ENCODE assay signal across 17 cellular contexts in the genomic region with DNA sequence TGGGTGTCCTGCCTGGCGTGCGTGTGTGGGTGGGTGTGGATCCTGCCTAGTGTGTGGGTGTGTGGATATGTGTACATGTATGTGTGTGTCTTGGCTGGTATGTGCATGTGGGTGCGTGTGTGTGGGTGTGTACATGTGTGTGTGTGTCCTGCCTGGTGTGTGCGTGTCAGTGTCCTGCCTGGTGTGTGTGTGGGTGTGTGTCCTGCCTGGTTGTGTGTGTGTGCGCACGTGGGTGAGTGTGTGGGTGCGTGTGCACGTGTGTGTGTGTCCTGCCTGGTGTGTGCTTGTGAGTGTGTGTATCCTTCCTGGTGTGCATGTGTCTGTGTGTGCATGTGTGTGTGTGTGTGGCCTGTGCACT.
"Had no signal": no experiment of that assay in that cellular context is flagged by ENCODE, and none has a peak within 500 bp of the region (broad histone marks: within the 10 kb centered on the region; RNA-seq: fewer than 3 reads in every experiment).

No MANE protein-coding gene starts in this region.

- H3K27me3 ChIP-seq: right atrium auricular region had no signal

- H3K36me3 Mint-ChIP-seq: naive B cell had no signal

- H3K9me3 Mint-ChIP-seq: activated naive CD4-positive, alpha-beta T cell treated with anti-CD3 and anti-CD28 coated beads for 36 hours; activated T-helper 17 cell treated with anti-CD3 and anti-CD28 coated beads, Interleukin-2, amount 50 U/mL, for 72 hours; naive B cell had no signal

- ATAC-seq: activated T-helper 17 cell treated with anti-CD3 and anti-CD28 coated beads, Interleukin-2, amount 50 U/mL, for 72 hours; esophagus mucosa had no signal

- H3K36me3 ChIP-seq: left lung, right atrium auricular region had no signal

- H3K4me1 Mint-ChIP-seq: activated T-helper 17 cell treated with anti-CD3 and anti-CD28 coated beads, Interleukin-2, amount 50 U/mL, for 72 hours; naive B cell had no signal

- H3K9me3 ChIP-seq: left lung, right atrium auricular region had no signal

- H3K27ac ChIP-seq: skin epidermis had no signal

- DNase-seq: activated CD4-positive, CD25-positive, alpha-beta regulatory T cell treated with anti-CD3 and anti-CD28 coated beads, Interleukin-2, amount 50 U/mL, for 72 hours; activated naive CD4-positive, alpha-beta T cell treated with anti-CD3 and anti-CD28 coated beads for 36 hours; activated T-cell treated with anti-CD3 and anti-CD28 coated beads for 4 hours; hippocampal formation; left lung; mammary epithelial cell; naive B cell; stimulated activated CD4-positive, alpha-beta T cell treated with anti-CD3 and anti-CD28 coated beads, Interleukin-15, amount 100 ng/mL, for 24 hours; stimulated activated CD4-positive, alpha-beta T cell treated with anti-CD3 and anti-CD28 coated beads, Interleukin-4, amount 100 ng/mL, for 1 hour; stimulated activated naive CD4-positive, alpha-beta T cell; substantia nigra; T-helper 1 cell; T1000 had no signal

- H3K27ac Mint-ChIP-seq: activated naive CD4-positive, alpha-beta T cell treated with anti-CD3 and anti-CD28 coated beads for 36 hours; activated T-helper 17 cell treated with anti-CD3 and anti-CD28 coated beads, Interleukin-2, amount 50 U/mL, for 72 hours had no signal

- H3K4me3 Mint-ChIP-seq: activated naive CD4-positive, alpha-beta T cell treated with anti-CD3 and anti-CD28 coated beads for 36 hours; activated T-helper 17 cell treated with anti-CD3 and anti-CD28 coated beads, Interleukin-2, amount 50 U/mL, for 72 hours; naive B cell had no signal

- H3K4me3 ChIP-seq: left lung, right atrium auricular region, skin epidermis had no signal
